23 cellular contexts compared by ENCODE assay signal in genomic region chr10:121168513-121169216, GRCh38.
DNase-seq lines count a peak whose midpoint lies in the region; FAIRE-seq and TF ChIP-seq lines count a peak whose summit lies in the region.
"Had no signal": no experiment of that assay in that cellular context is flagged by ENCODE, and none has a peak within 500 bp of the region (broad histone marks: within the 10 kb centered on the region; RNA-seq: fewer than 3 reads in every experiment).

No MANE protein-coding gene starts in this region.

- peak; percentile 17 for DNase-seq in DMS 273 (lab: John Stamatoyannopoulos, UW; ENCODE audit: unreplicated experiment)
- no peak for DNase-seq in DMS 273 treated with DMSO at 0.1 percent for 48 hours (lab: John Stamatoyannopoulos, UW)
- DNase-seq in bronchial epithelial cell (ENCODE audit: low read depth), result no peak
- no peak for DNase-seq in uterus
- no peak for DNase-seq in NCI-H345 treated with DMSO at 0.1 percent for 48 hours (lab: John Stamatoyannopoulos, UW; ENCODE audit: unreplicated experiment)
- DNase-seq in activated CD8-positive, alpha-beta memory T cell treated with anti-CD3 and anti-CD28 coated beads, Interleukin-2, amount 50 U/mL, for 4 hours, result no peak
- DNase-seq: activated CD4-positive, alpha-beta T cell treated with anti-CD3 and anti-CD28 coated beads for 4 hours; body of pancreas; cortex of kidney; GF-D8; KG1; NCI-H748 treated with DMSO at 0.1 percent for 48 hours; psoas muscle; small intestine; stimulated activated CD4-positive, alpha-beta T cell treated with anti-CD3 and anti-CD28 coated beads, Interleukin-4, amount 100 ng/mL, for 1 hour had no signal

- H3K27me3 ChIP-seq in KMS-11 (ENCODE audit: insufficient read depth, low read depth), result no peaks in the 10 kb centered on the region
- H3K27me3 ChIP-seq in bronchial epithelial cell (ENCODE audit: control insufficient read depth, insufficient read depth, low read length), result no peaks in the 10 kb centered on the region
- peaks cover 0 to 2% (median 0%) of the 10 kb centered on the region in 4 donors for H3K27me3 ChIP-seq in liver (ENCODE audit: control insufficient read depth in 4 of 4, insufficient read depth in 4 of 4, low read length in 3 of 4)
- no peaks in the 10 kb centered on the region for H3K27me3 ChIP-seq in uterus
- H3K27me3 ChIP-seq: body of pancreas had no signal

- no peaks in the 10 kb centered on the region for H3K79me2 ChIP-seq in KMS-11 (ENCODE audit: insufficient read depth, low read depth)

- no peak overlapping the region for H3K9ac ChIP-seq in KMS-11
- no peak overlapping the region for H3K9ac ChIP-seq in liver (ENCODE audit: low read depth in 1 of 2, low read length in 2 of 2)

- peak; percentile 77 to 78 for TF ChIP-seq RAD21 in liver (IDR thresholded peaks at IDR 0.05)

- no peak for FAIRE-seq in bronchial epithelial cell (lab: Jason Lieb, UNC)
- FAIRE-seq: D721Med, frontal cortex, GM12892, small intestine, TTC549 had no signal

- H3K4me2 ChIP-seq in KMS-11, result peak overlapping the region; percentile 25; the same call in 1 of the 2 replicates

- intact Hi-C loops in uterus (cut with DNase I; ENCODE audit: low total_unique reads), result no loop called here

- no peak for TF ChIP-seq POLR2A in uterus (IDR thresholded peaks at IDR 0.05)

- H2AFZ ChIP-seq in KMS-11 (ENCODE audit: low read depth), result no peak overlapping the region

- H3K36me3 ChIP-seq in KMS-11 (ENCODE audit: insufficient read depth) (no peaks in the 10 kb centered on the region), bronchial epithelial cell (ENCODE audit: control insufficient read depth, insufficient read depth, low read length) (no peaks in the 10 kb centered on the region), liver (ENCODE audit: control insufficient read depth in 4 of 4, insufficient read depth in 3 of 4, low read depth in 1 of 4, low read length in 3 of 4) (no peaks in the 10 kb centered on the region), uterus (no peaks in the 10 kb centered on the region)

- H3K4me3 ChIP-seq in KMS-11 (IDR thresholded peaks at IDR 0.05; ENCODE audit: insufficient read depth, low read depth, low read length) (no peak overlapping the region), bronchial epithelial cell (ENCODE audit: low read depth, low read length) (no peak overlapping the region), liver (ENCODE audit: low read depth in 1 of 3, low read length in 3 of 3) (no peak overlapping the region), uterus (no peak overlapping the region)
- H3K4me3 ChIP-seq: body of pancreas, psoas muscle had no signal

- TF ChIP-seq CTCF in KMS-11 (conservative IDR thresholded peaks at IDR 0.05; ENCODE audit: low read depth, low read length), result no peak
- TF ChIP-seq CTCF in bronchial epithelial cell (IDR thresholded peaks at IDR 0.05; ENCODE audit: insufficient read depth, low read length, severe bottlenecking), result peak; percentile 41
- TF ChIP-seq CTCF in liver (IDR thresholded peaks at IDR 0.05; ENCODE audit: low read depth, low read length, missing input control), result peak; percentile 26
- TF ChIP-seq CTCF in uterus (IDR thresholded peaks at IDR 0.05), result no peak

- H3K27ac ChIP-seq in KMS-11 (no peak overlapping the region), liver (ENCODE audit: low read depth in 1 of 2, low read length in 2 of 2) (no peak overlapping the region), uterus (no peak overlapping the region)
- H3K27ac ChIP-seq: 22Rv1, body of pancreas, epithelial cell of prostate, psoas muscle had no signal

- H3K9me3 ChIP-seq in liver (ENCODE audit: control insufficient read depth in 4 of 4, low read length in 3 of 4), result peaks cover 0 to 4% (median 2%) of the 10 kb centered on the region in 4 donors
- peaks cover 0 to 4% of the 10 kb centered on the region in 2 donors for H3K9me3 ChIP-seq in uterus
- H3K9me3 ChIP-seq: body of pancreas, psoas muscle had no signal

- 71% methylated on average over 6 of the region's 6 CpGs for WGBS in liver

- H3K4me1 ChIP-seq in KMS-11 (ENCODE audit: low read depth, poor library complexity, severe bottlenecking), result peaks cover 38% of the 10 kb centered on the region
- no peaks in the 10 kb centered on the region for H3K4me1 ChIP-seq in liver (ENCODE audit: control insufficient read depth in 4 of 4, insufficient read depth in 4 of 4, low read length in 3 of 4)
- no peaks in the 10 kb centered on the region for H3K4me1 ChIP-seq in uterus
- H3K4me1 ChIP-seq: body of pancreas, psoas muscle had no signal

- no peaks in the 10 kb centered on the region for H4K20me1 ChIP-seq in KMS-11 (ENCODE audit: insufficient read depth)

TF ChIP-seq in liver, 16 proteins besides CTCF, POLR2A, EP300 and RAD21:
- TF ChIP-seq SP1 (IDR thresholded peaks at IDR 0.05) (no peak), NR2F2 (IDR thresholded peaks at IDR 0.05) (no peak), HNF4A (conservative IDR thresholded peaks at IDR 0.05) (no peak), YY1 (IDR thresholded peaks at IDR 0.05) (no peak), RXRA (IDR thresholded peaks at IDR 0.05) (no peak), FOXA2 (IDR thresholded peaks at IDR 0.05) (no peak), HNF4G (IDR thresholded peaks at IDR 0.05) (no peak), TAF1 (conservative IDR thresholded peaks at IDR 0.05) (no peak), FOXA1 (IDR thresholded peaks at IDR 0.05) (no peak), GABPA (IDR thresholded peaks at IDR 0.05 in 1 of 2, conservative IDR thresholded peaks at IDR 0.05 in 1 of 2) (no peak), ATF3 (IDR thresholded peaks at IDR 0.05) (no peak), MAX (IDR thresholded peaks at IDR 0.05) (no peak), JUND (IDR thresholded peaks at IDR 0.05) (no peak), EGR1 (IDR thresholded peaks at IDR 0.05; ENCODE audit: low read depth in 2 of 2) (no peak)
- TF ChIP-seq, protein P1, sequence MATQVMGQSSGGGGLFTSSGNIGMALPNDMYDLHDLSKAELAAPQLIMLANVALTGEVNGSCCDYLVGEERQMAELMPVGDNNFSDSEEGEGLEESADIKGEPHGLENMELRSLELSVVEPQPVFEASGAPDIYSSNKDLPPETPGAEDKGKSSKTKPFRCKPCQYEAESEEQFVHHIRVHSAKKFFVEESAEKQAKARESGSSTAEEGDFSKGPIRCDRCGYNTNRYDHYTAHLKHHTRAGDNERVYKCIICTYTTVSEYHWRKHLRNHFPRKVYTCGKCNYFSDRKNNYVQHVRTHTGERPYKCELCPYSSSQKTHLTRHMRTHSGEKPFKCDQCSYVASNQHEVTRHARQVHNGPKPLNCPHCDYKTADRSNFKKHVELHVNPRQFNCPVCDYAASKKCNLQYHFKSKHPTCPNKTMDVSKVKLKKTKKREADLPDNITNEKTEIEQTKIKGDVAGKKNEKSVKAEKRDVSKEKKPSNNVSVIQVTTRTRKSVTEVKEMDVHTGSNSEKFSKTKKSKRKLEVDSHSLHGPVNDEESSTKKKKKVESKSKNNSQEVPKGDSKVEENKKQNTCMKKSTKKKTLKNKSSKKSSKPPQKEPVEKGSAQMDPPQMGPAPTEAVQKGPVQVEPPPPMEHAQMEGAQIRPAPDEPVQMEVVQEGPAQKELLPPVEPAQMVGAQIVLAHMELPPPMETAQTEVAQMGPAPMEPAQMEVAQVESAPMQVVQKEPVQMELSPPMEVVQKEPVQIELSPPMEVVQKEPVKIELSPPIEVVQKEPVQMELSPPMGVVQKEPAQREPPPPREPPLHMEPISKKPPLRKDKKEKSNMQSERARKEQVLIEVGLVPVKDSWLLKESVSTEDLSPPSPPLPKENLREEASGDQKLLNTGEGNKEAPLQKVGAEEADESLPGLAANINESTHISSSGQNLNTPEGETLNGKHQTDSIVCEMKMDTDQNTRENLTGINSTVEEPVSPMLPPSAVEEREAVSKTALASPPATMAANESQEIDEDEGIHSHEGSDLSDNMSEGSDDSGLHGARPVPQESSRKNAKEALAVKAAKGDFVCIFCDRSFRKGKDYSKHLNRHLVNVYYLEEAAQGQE (IDR thresholded peaks at IDR 0.05), result no peak
- TF ChIP-seq, protein P2, sequence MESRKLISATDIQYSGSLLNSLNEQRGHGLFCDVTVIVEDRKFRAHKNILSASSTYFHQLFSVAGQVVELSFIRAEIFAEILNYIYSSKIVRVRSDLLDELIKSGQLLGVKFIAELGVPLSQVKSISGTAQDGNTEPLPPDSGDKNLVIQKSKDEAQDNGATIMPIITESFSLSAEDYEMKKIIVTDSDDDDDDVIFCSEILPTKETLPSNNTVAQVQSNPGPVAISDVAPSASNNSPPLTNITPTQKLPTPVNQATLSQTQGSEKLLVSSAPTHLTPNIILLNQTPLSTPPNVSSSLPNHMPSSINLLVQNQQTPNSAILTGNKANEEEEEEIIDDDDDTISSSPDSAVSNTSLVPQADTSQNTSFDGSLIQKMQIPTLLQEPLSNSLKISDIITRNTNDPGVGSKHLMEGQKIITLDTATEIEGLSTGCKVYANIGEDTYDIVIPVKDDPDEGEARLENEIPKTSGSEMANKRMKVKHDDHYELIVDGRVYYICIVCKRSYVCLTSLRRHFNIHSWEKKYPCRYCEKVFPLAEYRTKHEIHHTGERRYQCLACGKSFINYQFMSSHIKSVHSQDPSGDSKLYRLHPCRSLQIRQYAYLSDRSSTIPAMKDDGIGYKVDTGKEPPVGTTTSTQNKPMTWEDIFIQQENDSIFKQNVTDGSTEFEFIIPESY (IDR thresholded peaks at IDR 0.05), result no peak

Comparison
In these comparisons a context has a peak if more than half of its experiments do, and no peak if none do; other contexts are left out.
1. CTCF ChIP-seq: peak in bronchial epithelial cell (single experiment) and liver (single experiment); none in KMS-11 (single experiment) and uterus (0 of 4).